1 cellular context compared by ENCODE assay signal in the genomic region with DNA sequence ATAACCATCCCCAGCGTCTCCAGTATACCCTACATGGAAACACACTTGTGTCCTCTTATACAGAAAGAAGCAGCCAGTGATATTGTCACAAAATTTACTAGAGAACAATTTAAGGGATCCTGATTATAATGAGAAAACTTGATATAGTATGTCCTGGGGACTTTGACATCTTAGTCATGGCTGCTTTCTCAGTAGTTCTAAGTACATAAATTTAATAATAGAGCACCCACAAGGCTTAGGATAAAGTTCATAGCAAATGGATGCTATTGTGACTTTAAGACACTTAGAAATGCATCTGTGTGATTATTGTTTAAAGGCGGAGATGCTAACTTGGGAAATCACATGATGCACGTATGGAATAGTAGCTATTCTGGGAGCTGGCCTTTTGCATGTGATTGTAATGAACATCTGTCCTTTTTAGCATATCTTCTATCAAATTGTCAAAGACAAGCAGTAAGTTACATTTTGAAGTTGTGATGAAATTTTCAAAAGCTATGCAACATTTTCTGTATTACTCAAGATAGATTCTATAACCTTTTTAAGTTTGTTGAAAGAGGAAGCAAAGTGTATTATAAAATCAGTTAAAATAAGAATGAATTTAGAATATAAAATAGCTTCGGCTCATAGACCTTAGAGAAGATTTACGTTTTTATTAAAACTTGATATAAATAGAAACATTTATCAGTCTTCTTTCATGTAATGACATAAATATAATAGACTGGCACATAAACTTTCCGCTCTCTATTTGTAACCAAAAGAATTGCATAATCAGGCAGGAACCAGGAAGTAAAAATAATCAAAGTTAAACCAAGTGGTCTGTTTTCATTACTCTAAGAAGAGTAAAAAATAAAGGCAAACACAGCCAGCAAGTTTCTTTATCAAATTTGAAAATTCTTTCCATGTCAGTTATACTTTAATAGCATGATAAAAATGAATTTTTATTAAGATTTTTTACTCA.
TF ChIP-seq lines count a peak whose summit lies in the region.

No MANE protein-coding gene starts in this region.

TF ChIP-seq in WTC11, 78 proteins besides CTCF, POLR2A, EP300 and RAD21 (continued from another document):
- TF ChIP-seq, protein P1, sequence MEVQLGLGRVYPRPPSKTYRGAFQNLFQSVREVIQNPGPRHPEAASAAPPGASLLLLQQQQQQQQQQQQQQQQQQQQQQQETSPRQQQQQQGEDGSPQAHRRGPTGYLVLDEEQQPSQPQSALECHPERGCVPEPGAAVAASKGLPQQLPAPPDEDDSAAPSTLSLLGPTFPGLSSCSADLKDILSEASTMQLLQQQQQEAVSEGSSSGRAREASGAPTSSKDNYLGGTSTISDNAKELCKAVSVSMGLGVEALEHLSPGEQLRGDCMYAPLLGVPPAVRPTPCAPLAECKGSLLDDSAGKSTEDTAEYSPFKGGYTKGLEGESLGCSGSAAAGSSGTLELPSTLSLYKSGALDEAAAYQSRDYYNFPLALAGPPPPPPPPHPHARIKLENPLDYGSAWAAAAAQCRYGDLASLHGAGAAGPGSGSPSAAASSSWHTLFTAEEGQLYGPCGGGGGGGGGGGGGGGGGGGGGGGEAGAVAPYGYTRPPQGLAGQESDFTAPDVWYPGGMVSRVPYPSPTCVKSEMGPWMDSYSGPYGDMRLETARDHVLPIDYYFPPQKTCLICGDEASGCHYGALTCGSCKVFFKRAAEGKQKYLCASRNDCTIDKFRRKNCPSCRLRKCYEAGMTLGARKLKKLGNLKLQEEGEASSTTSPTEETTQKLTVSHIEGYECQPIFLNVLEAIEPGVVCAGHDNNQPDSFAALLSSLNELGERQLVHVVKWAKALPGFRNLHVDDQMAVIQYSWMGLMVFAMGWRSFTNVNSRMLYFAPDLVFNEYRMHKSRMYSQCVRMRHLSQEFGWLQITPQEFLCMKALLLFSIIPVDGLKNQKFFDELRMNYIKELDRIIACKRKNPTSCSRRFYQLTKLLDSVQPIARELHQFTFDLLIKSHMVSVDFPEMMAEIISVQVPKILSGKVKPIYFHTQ (CRISPR knock-in tag; IDR thresholded peaks at IDR 0.05) = no peak
- no peak for TF ChIP-seq CBFB (CRISPR knock-in tag; IDR thresholded peaks at IDR 0.05; ENCODE audit: low read depth)
- no peak for TF ChIP-seq NR1H2 (CRISPR knock-in tag; IDR thresholded peaks at IDR 0.05)
- no peak for TF ChIP-seq ZNF281 (CRISPR knock-in tag; IDR thresholded peaks at IDR 0.05)
- TF ChIP-seq, protein P2, sequence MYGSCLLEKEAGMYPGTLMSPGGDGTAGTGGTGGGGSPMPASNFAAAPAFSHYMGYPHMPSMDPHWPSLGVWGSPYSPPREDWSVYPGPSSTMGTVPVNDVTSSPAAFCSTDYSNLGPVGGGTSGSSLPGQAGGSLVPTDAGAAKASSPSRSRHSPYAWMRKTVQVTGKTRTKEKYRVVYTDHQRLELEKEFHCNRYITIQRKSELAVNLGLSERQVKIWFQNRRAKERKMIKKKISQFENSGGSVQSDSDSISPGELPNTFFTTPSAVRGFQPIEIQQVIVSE (CRISPR knock-in tag; IDR thresholded peaks at IDR 0.05; ENCODE audit: borderline replicate concordance) = no peak
- TF ChIP-seq AFF4 (CRISPR knock-in tag; IDR thresholded peaks at IDR 0.05; ENCODE audit: borderline replicate concordance) = no peak
- TF ChIP-seq EMX1 (CRISPR knock-in tag; IDR thresholded peaks at IDR 0.05) = no peak
- TF ChIP-seq CREM (CRISPR knock-in tag; IDR thresholded peaks at IDR 0.05) = no peak
TF ChIP-seq in WTC11: peak in this region for 0.
